ENCODE assay signal across 8 cellular contexts in the genomic region with DNA sequence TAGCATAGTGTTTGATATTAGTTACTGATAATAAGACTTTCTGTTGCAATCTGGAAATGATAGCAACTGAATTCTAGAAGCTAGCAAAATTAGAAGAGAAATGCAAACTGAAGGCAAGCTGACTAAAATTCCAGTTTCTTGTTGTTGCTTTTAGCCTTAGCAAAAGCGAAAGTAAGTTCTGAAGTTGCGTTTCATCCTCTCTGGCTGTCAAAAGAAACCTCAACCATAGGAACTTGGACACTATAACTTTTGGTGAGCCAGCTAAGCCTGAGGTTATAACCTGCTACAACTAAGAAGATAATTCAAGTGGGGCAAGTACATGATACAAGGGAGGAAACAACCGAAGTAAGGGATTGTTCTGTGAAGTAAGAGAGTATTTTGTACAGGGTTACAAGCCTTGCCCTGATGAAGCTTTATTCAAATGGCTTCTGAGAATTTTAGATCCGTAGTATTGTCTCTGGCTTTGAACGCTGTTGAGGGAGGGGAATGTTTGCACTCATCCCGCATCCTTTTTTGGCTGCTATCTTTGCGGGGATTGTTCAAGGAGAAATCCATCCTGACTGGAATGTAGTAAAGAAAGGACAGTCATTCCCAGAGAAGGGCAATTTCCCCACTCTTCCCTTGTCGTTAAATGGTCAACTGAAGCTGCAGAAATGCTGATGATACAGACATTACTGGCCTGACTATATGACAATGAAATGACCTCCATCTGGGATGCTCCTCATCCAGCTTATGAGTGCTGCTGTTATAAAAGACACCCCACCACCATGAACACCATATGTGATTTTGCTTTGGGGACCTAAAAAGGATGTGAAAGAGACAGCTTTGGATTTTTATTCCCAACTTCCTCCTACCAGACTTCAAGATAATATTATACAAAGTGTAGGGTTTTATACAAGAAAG. TPM values are rescaled to one million over a fixed set of nuclear protein-coding genes. Genes with fewer than 3 reads are reported as not detected.
DNase-seq lines count a peak whose midpoint lies in the region; ATAC-seq and TF ChIP-seq lines count a peak whose summit lies in the region.

No MANE protein-coding gene starts in this region.

- H3K23ac ChIP-seq in mesenchymal stem cell (ENCODE audit: low read length in 2 of 2) = no peak overlapping the region

- H3K36me3 ChIP-seq in mesenchymal stem cell (ENCODE audit: control insufficient read depth in 1 of 2, insufficient read depth in 2 of 2, low read depth in 1 of 2, low read length in 2 of 2) = no peaks in the 10 kb centered on the region

- no peak overlapping the region for H2BK12ac ChIP-seq in mesenchymal stem cell (ENCODE audit: low read length in 2 of 2)

- no peaks in the 10 kb centered on the region for H3K79me1 ChIP-seq in mesenchymal stem cell (replicated peaks; ENCODE audit: low read length, poor library complexity, severe bottlenecking)

- CTCF ChIA-PET in activated CD4-positive, alpha-beta memory T cell treated with anti-CD3 and anti-CD28 coated beads for 36 hours (lab: Charles Lee) = interaction anchor here (0.7 to 1.4 kb wide), 2 partner anchors 12 to 21 kb away, joined by 3 read pairs; no protein-coding TSS in a partner anchor

- H3K9me3 Mint-ChIP-seq in activated CD4-positive, alpha-beta T cell treated with anti-CD3 and anti-CD28 coated beads, Interleukin-2, amount 10 ng/mL, durations not matched to agents 24 days and 14 days = no peaks in the 10 kb centered on the region
- no peaks in the 10 kb centered on the region for H3K9me3 Mint-ChIP-seq in activated CD4-positive, alpha-beta memory T cell treated with anti-CD3 and anti-CD28 coated beads for 36 hours

- H3K4me1 Mint-ChIP-seq in activated CD4-positive, alpha-beta T cell treated with anti-CD3 and anti-CD28 coated beads, Interleukin-2, amount 10 ng/mL, durations not matched to agents 24 days and 14 days = peaks cover 24% of the 10 kb centered on the region
- peaks cover 28% of the 10 kb centered on the region for H3K4me1 Mint-ChIP-seq in activated CD4-positive, alpha-beta memory T cell treated with anti-CD3 and anti-CD28 coated beads for 36 hours (ENCODE audit: low read depth)

- no peak overlapping the region for H2AK5ac ChIP-seq in mesenchymal stem cell (ENCODE audit: low read length, severe bottlenecking)

- peak overlapping the region; percentile 87 for H3K9ac ChIP-seq in mesenchymal stem cell (ENCODE audit: low read length)

- H2BK120ac ChIP-seq in mesenchymal stem cell (ENCODE audit: low read depth, low read length) = no peak overlapping the region

- no peak overlapping the region for H3K27ac ChIP-seq in mesenchymal stem cell (ENCODE audit: low read length, poor library complexity, severe bottlenecking)

- no peak for TF ChIP-seq CTCF in lower leg skin (IDR thresholded peaks at IDR 0.05)

- H3K18ac ChIP-seq in mesenchymal stem cell (ENCODE audit: low read depth in 1 of 2, low read length in 2 of 2) = no peak overlapping the region

- no peak overlapping the region for H4K8ac ChIP-seq in mesenchymal stem cell (ENCODE audit: low read length)

- no peaks in the 10 kb centered on the region for H3K27me3 Mint-ChIP-seq in activated CD4-positive, alpha-beta T cell treated with anti-CD3 and anti-CD28 coated beads, Interleukin-2, amount 10 ng/mL, durations not matched to agents 24 days and 14 days
- H3K27me3 Mint-ChIP-seq in activated CD4-positive, alpha-beta memory T cell treated with anti-CD3 and anti-CD28 coated beads for 36 hours = no peaks in the 10 kb centered on the region

- peak; percentile 80 for ATAC-seq in HG03060 (IDR thresholded peaks at IDR 0.05; ENCODE audit: low read depth, unreplicated experiment)

- no peak overlapping the region for H3K4me2 ChIP-seq in mesenchymal stem cell (ENCODE audit: low read length, poor library complexity, severe bottlenecking)

- H3K14ac ChIP-seq in mesenchymal stem cell (ENCODE audit: low read length in 2 of 2) = no peak overlapping the region

- H3K27me3 ChIP-seq in mesenchymal stem cell (ENCODE audit: control insufficient read depth in 1 of 2, insufficient read depth in 1 of 2, low read length in 2 of 2) = no peaks in the 10 kb centered on the region

- TF ChIP-seq POLR2A in lower leg skin (IDR thresholded peaks at IDR 0.05) = no peak

- peak; percentile 77 for DNase-seq in activated CD4-positive, alpha-beta T cell treated with anti-CD3 and anti-CD28 coated beads, Interleukin-2, amount 10 ng/mL, durations not matched to agents 24 days and 14 days
- DNase-seq in activated CD4-positive, alpha-beta T cell treated with anti-CD3 and anti-CD28 coated beads for 48 hours = no peak
- DNase-seq in activated CD4-positive, alpha-beta memory T cell treated with anti-CD3 and anti-CD28 coated beads for 36 hours = no peak
- DNase-seq in mesenchymal stem cell = peak; percentile 47
- no peak for DNase-seq in lower leg skin (ENCODE audit: low spot score in 2 of 2)
- DNase-seq in GM19238 (ENCODE audit: insufficient read length, low spot score) = no peak
- DNase-seq in NCI-H748 treated with DMSO at 0.1 percent for 48 hours (lab: John Stamatoyannopoulos, UW) = no peak

- no peak overlapping the region for H2AFZ ChIP-seq in mesenchymal stem cell (ENCODE audit: low read depth, low read length)

- H3K27ac Mint-ChIP-seq in activated CD4-positive, alpha-beta T cell treated with anti-CD3 and anti-CD28 coated beads, Interleukin-2, amount 10 ng/mL, durations not matched to agents 24 days and 14 days = peak overlapping the region; percentile 52
- peak overlapping the region; percentile 38 for H3K27ac Mint-ChIP-seq in activated CD4-positive, alpha-beta memory T cell treated with anti-CD3 and anti-CD28 coated beads for 36 hours

- H3K9me3 ChIP-seq in mesenchymal stem cell (ENCODE audit: control insufficient read depth, low read length) = no peaks in the 10 kb centered on the region

- H3K4me3 Mint-ChIP-seq in activated CD4-positive, alpha-beta T cell treated with anti-CD3 and anti-CD28 coated beads, Interleukin-2, amount 10 ng/mL, durations not matched to agents 24 days and 14 days = peak overlapping the region; percentile 60
- peak overlapping the region; percentile 64 for H3K4me3 Mint-ChIP-seq in activated CD4-positive, alpha-beta memory T cell treated with anti-CD3 and anti-CD28 coated beads for 36 hours

- H3K4me3 ChIP-seq in mesenchymal stem cell (ENCODE audit: insufficient read depth in 1 of 2, low read depth in 1 of 2, low read length in 2 of 2) (peak overlapping the region in 1 of 2 experiments; percentile 77), lower leg skin (ENCODE audit: low read depth, poor library complexity, severe bottlenecking) (no peak overlapping the region)

- intact Hi-C loops in activated CD4-positive, alpha-beta T cell treated with anti-CD3 and anti-CD28 coated beads, Interleukin-2, amount 10 ng/mL, durations not matched to agents 24 days and 14 days (cut with micrococcal nuclease) = no loop called here
- intact Hi-C loops in activated CD4-positive, alpha-beta memory T cell treated with anti-CD3 and anti-CD28 coated beads for 36 hours (cut with micrococcal nuclease) = no loop called here
- intact Hi-C loops in lower leg skin (cut with DNase I; ENCODE audit: low total_unique reads) = no loop called here

- no peak overlapping the region for H2BK15ac ChIP-seq in mesenchymal stem cell (ENCODE audit: low read depth, poor library complexity, severe bottlenecking)

- no peak overlapping the region for H4K91ac ChIP-seq in mesenchymal stem cell (ENCODE audit: low read length)

- H3K4ac ChIP-seq in mesenchymal stem cell (ENCODE audit: low read depth in 1 of 2, low read length in 2 of 2) = no peak overlapping the region

- WGBS in mesenchymal stem cell = 95% methylated on average over 8 of the region's 8 CpGs
- WGBS in lower leg skin, 2 donors = 35 to 41% methylated on average over 8 of the region's 8 CpGs

- H3K36me3 Mint-ChIP-seq in activated CD4-positive, alpha-beta T cell treated with anti-CD3 and anti-CD28 coated beads, Interleukin-2, amount 10 ng/mL, durations not matched to agents 24 days and 14 days (ENCODE audit: low read depth) = peaks cover 7% of the 10 kb centered on the region
- peaks cover 2% of the 10 kb centered on the region for H3K36me3 Mint-ChIP-seq in activated CD4-positive, alpha-beta memory T cell treated with anti-CD3 and anti-CD28 coated beads for 36 hours

- H2BK5ac ChIP-seq in mesenchymal stem cell (ENCODE audit: low read depth, low read length, poor library complexity, severe bottlenecking) = no peak overlapping the region

- no peaks in the 10 kb centered on the region for H3K4me1 ChIP-seq in mesenchymal stem cell (ENCODE audit: control insufficient read depth, insufficient read depth, low read depth, low read length)

- POLR2A ChIA-PET in activated CD4-positive, alpha-beta memory T cell treated with anti-CD3 and anti-CD28 coated beads for 36 hours (lab: Charles Lee) = interaction anchor here (0.7 to 0.8 kb wide), 2 partner anchors 12 to 14 kb away, joined by 3 read pairs; no protein-coding TSS in a partner anchor

RNA-seq across cellular contexts. Expression of a gene that starts 7.0 kb away (rescaled TPM):
- total RNA-seq in activated CD4-positive, alpha-beta T cell treated with anti-CD3 and anti-CD28 coated beads, Interleukin-2, amount 10 ng/mL, durations not matched to agents 24 days and 14 days = 65.6 and 67.1 TPM in 2 replicates
- 10 to 100 TPM; 42.4 to 44.6 TPM for total RNA-seq in activated CD4-positive, alpha-beta memory T cell treated with anti-CD3 and anti-CD28 coated beads for 36 hours
- 52.3 TPM for polyA plus RNA-seq in mesenchymal stem cell (2013, experiment 1 of 2)
- 54.8 TPM for polyA plus RNA-seq in mesenchymal stem cell (2013, experiment 2 of 2)
- total RNA-seq in lower leg skin = 10 to 100 TPM; 20.6 to 28.9 (median 23.4) TPM

Comparison
In these comparisons a context has a peak if more than half of its experiments do, and no peak if none do; other contexts are left out.
1. DNase-seq: peak in activated CD4-positive, alpha-beta T cell treated with anti-CD3 and anti-CD28 coated beads, Interleukin-2, amount 10 ng/mL, durations not matched to agents 24 days and 14 days (single experiment) and mesenchymal stem cell (single experiment); none in activated CD4-positive, alpha-beta T cell treated with anti-CD3 and anti-CD28 coated beads for 48 hours (single experiment), activated CD4-positive, alpha-beta memory T cell treated with anti-CD3 and anti-CD28 coated beads for 36 hours (single experiment), lower leg skin (0 of 2), GM19238 (single experiment) and NCI-H748 treated with DMSO at 0.1 percent for 48 hours (single experiment).